In genomic region chr4:4711902-4712301, GRCh38 we compare ENCODE assay signal across 23 cellular contexts.
"Had no signal": no experiment of that assay in that cellular context is flagged by ENCODE, and none has a peak within 500 bp of the region (broad histone marks: within the 10 kb centered on the region; RNA-seq: fewer than 3 reads in every experiment).

No MANE protein-coding gene starts in this region.

- DNase-seq: dorsolateral prefrontal cortex; effector CD4-positive, alpha-beta T cell; foreskin fibroblast; gastrocnemius medialis; head of caudate nucleus; left colon; left ventricle myocardium superior; lower lobe of right lung; natural killer cell; occipital lobe; ovary; posterior cingulate gyrus; psoas muscle; right cardiac atrium; sigmoid colon; stimulated activated CD4-positive, alpha-beta T cell treated with anti-CD3 and anti-CD28 coated beads, Interleukin-2, amount 100 ng/mL, for 24 hours; stimulated activated CD4-positive, alpha-beta T cell treated with anti-CD3 and anti-CD28 coated beads, Interleukin-4, amount 100 ng/mL, for 24 hours; stimulated activated naive CD4-positive, alpha-beta T cell treated with Interleukin-2 at 50 U/mL for 16 hours; stomach; thyroid gland; upper lobe of left lung had no signal

- H3K4me1 ChIP-seq: gastrocnemius medialis, lower lobe of right lung, psoas muscle, sigmoid colon, stomach, thyroid gland, upper lobe of left lung had no signal

- H3K36me3 ChIP-seq: gastrocnemius medialis, lower lobe of right lung, ovary, sigmoid colon, stomach, thyroid gland, upper lobe of left lung had no signal

- H3K27ac Mint-ChIP-seq: natural killer cell; stimulated activated effector memory CD8-positive, alpha-beta T cell treated with anti-CD3 and anti-CD28 coated beads, Interleukin-12 subunit alpha, Interleukin-12 subunit beta, amount 100 ng/mL, for 72 hours had no signal

- H3K36me3 Mint-ChIP-seq: natural killer cell; stimulated activated effector memory CD8-positive, alpha-beta T cell treated with anti-CD3 and anti-CD28 coated beads, Interleukin-12 subunit alpha, Interleukin-12 subunit beta, amount 100 ng/mL, for 72 hours had no signal

- H3K4me1 Mint-ChIP-seq: natural killer cell; stimulated activated effector memory CD8-positive, alpha-beta T cell treated with anti-CD3 and anti-CD28 coated beads, Interleukin-12 subunit alpha, Interleukin-12 subunit beta, amount 100 ng/mL, for 72 hours had no signal

- H3K9me3 Mint-ChIP-seq: natural killer cell; stimulated activated effector memory CD8-positive, alpha-beta T cell treated with anti-CD3 and anti-CD28 coated beads, Interleukin-12 subunit alpha, Interleukin-12 subunit beta, amount 100 ng/mL, for 72 hours had no signal

- H3K27me3 ChIP-seq: dorsolateral prefrontal cortex, gastrocnemius medialis, ovary, sigmoid colon, stomach, thyroid gland, upper lobe of left lung had no signal

- H3K9me3 ChIP-seq: gastrocnemius medialis, lower lobe of right lung, ovary, psoas muscle, thyroid gland, upper lobe of left lung had no signal

- H3K4me3 ChIP-seq: dorsolateral prefrontal cortex, gastrocnemius medialis, lower lobe of right lung, ovary, psoas muscle, sigmoid colon, stomach, thyroid gland, upper lobe of left lung had no signal

- H3K27ac ChIP-seq: dorsolateral prefrontal cortex, epithelial cell of prostate, gastrocnemius medialis, lower lobe of right lung, ovary, psoas muscle, sigmoid colon, stomach, thyroid gland, upper lobe of left lung had no signal

- H3K4me3 Mint-ChIP-seq: natural killer cell; stimulated activated effector memory CD8-positive, alpha-beta T cell treated with anti-CD3 and anti-CD28 coated beads, Interleukin-12 subunit alpha, Interleukin-12 subunit beta, amount 100 ng/mL, for 72 hours had no signal
